20 cellular contexts compared by ENCODE assay signal in genomic region chr7:16770657-16771329, GRCh38. TPM values are rescaled to one million over a fixed set of nuclear protein-coding genes. Genes with fewer than 3 reads are reported as not detected.
A peak's percentile ranks its signal among the peaks of the same experiment; 100 is the strongest.
DNase-seq lines count a peak whose midpoint lies in the region; ATAC-seq, FAIRE-seq and TF ChIP-seq lines count a peak whose summit lies in the region.
"Had no signal": no experiment of that assay in that cellular context is flagged by ENCODE, and none has a peak within 500 bp of the region (broad histone marks: within the 10 kb centered on the region; RNA-seq: fewer than 3 reads in every experiment).

No MANE protein-coding gene starts in this region.

- H3K4me1 ChIP-seq in Loucy (ENCODE audit: insufficient read depth, low read length, poor library complexity, severe bottlenecking) = peaks cover 46% of the 10 kb centered on the region
- peaks cover 17% of the 10 kb centered on the region for H3K4me1 ChIP-seq in keratinocyte (ENCODE audit: control insufficient read depth, extremely low read depth, insufficient read depth, low read length)
- H3K4me1 ChIP-seq in suprapubic skin = peaks cover 10% of the 10 kb centered on the region
- H3K4me1 ChIP-seq in heart right ventricle = peaks cover 0 to 30% (median 0%) of the 10 kb centered on the region in 9 donors

- DNase-seq in activated B cell treated with CpG ODN at 0.5 μM for 24 hours (no peak), keratinocyte (ENCODE audit: low read depth, low spot score) (no peak), suprapubic skin (ENCODE audit: low spot score in 2 of 2) (no peak), D721Med (ENCODE audit: insufficient read length, low spot score) (no peak), heart right ventricle (no peak), SK-N-DZ (ENCODE audit: low spot score) (no peak), NCI-H524 (lab: John Stamatoyannopoulos, UW) (no peak)
- DNase-seq: activated CD8-positive, alpha-beta T cell treated with anti-CD3 and anti-CD28 coated beads for 36 hours; activated naive CD4-positive, alpha-beta T cell treated with anti-CD3 and anti-CD28 coated beads, Interleukin-2, amount 50 U/mL, for 16 hours; activated T-cell treated with anti-CD3 and anti-CD28 coated beads, Interleukin-2, amount 50 U/mL, for 4 hours; body of pancreas; NCI-H1436 treated with DMSO at 0.1 percent for 48 hours; ovary; RPMI8226; stimulated activated CD4-positive, alpha-beta T cell treated with anti-CD3 and anti-CD28 coated beads, Interleukin-2, amount 100 ng/mL, for 48 hours had no signal

- H3K4me2 ChIP-seq in Loucy (ENCODE audit: low read depth, low read length, poor library complexity, severe bottlenecking) (peak overlapping the region; percentile 4), keratinocyte (ENCODE audit: control insufficient read depth, extremely low read depth, insufficient read depth, low read depth, low read length) (peak overlapping the region; percentile 95)

- H3K36me3 Mint-ChIP-seq in activated B cell treated with CpG ODN at 0.5 μM for 24 hours (ENCODE audit: low read depth) = peaks cover 17% of the 10 kb centered on the region

- no peaks in the 10 kb centered on the region for H3K36me3 ChIP-seq in Loucy (ENCODE audit: insufficient read depth, low read length)
- H3K36me3 ChIP-seq in keratinocyte (ENCODE audit: control insufficient read depth in 2 of 2, extremely low read depth in 1 of 2, insufficient read depth in 2 of 2, low read length in 2 of 2) = no peaks in the 10 kb centered on the region
- H3K36me3 ChIP-seq in suprapubic skin = no peaks in the 10 kb centered on the region
- H3K36me3 ChIP-seq in heart right ventricle = no peaks in the 10 kb centered on the region
- H3K36me3 ChIP-seq: ovary had no signal

- peaks cover 72% of the 10 kb centered on the region for H3K79me2 ChIP-seq in Loucy (ENCODE audit: insufficient read depth, low read length)
- H3K79me2 ChIP-seq in keratinocyte (ENCODE audit: control insufficient read depth, insufficient read depth, low read length) = no peaks in the 10 kb centered on the region

- H3K4me3 ChIP-seq in Loucy (ENCODE audit: low read length, poor library complexity, severe bottlenecking) (no peak overlapping the region), keratinocyte (ENCODE audit: control insufficient read depth in 2 of 3, extremely low read depth in 1 of 3, insufficient read depth in 2 of 3, low read depth in 1 of 3, low read length in 3 of 3) (peak overlapping the region in 2 of 3 experiments; percentile 59 to 63), suprapubic skin (peak overlapping the region; percentile 21), heart right ventricle (no peak overlapping the region)
- H3K4me3 ChIP-seq: body of pancreas, ovary had no signal

- H3K4me3 Mint-ChIP-seq in activated B cell treated with CpG ODN at 0.5 μM for 24 hours = peak overlapping the region; percentile 60
- H3K4me3 Mint-ChIP-seq: activated CD8-positive, alpha-beta T cell treated with anti-CD3 and anti-CD28 coated beads for 36 hours; activated T-cell treated with anti-CD3 and anti-CD28 coated beads, Interleukin-2, amount 50 U/mL, for 4 hours had no signal

- H3K27me3 ChIP-seq in Loucy (ENCODE audit: insufficient read depth, low read length, poor library complexity, severe bottlenecking) (no peaks in the 10 kb centered on the region), keratinocyte (ENCODE audit: control insufficient read depth, extremely low read depth, insufficient read depth, low read length) (no peaks in the 10 kb centered on the region), suprapubic skin (no peaks in the 10 kb centered on the region), heart right ventricle (no peaks in the 10 kb centered on the region)
- H3K27me3 ChIP-seq: body of pancreas, ovary had no signal

- intact Hi-C loops in activated B cell treated with CpG ODN at 0.5 μM for 24 hours (cut with micrococcal nuclease) = loop anchor here (1.0 kb wide), 1 partner anchor 15 kb away; no protein-coding TSS in a partner anchor
- intact Hi-C loops in heart right ventricle (cut with DNase I) = no loop called here

- H2AFZ ChIP-seq in Loucy (ENCODE audit: low read length) (no peak overlapping the region), keratinocyte (ENCODE audit: control insufficient read depth, low read length) (peak overlapping the region; percentile 74)

- no peaks in the 10 kb centered on the region for H3K9me3 Mint-ChIP-seq in activated B cell treated with CpG ODN at 0.5 μM for 24 hours
- H3K9me3 Mint-ChIP-seq: activated CD8-positive, alpha-beta T cell treated with anti-CD3 and anti-CD28 coated beads for 36 hours; activated T-cell treated with anti-CD3 and anti-CD28 coated beads, Interleukin-2, amount 50 U/mL, for 4 hours had no signal

- H3K9me1 ChIP-seq in keratinocyte (ENCODE audit: control insufficient read depth, extremely low read depth, insufficient read depth, low read length) = no peaks in the 10 kb centered on the region

- H3K27me3 Mint-ChIP-seq in activated B cell treated with CpG ODN at 0.5 μM for 24 hours = no peaks in the 10 kb centered on the region

- TF ChIP-seq CTCF in Loucy (conservative IDR thresholded peaks at IDR 0.05; ENCODE audit: low read length) (no peak), activated B cell treated with CpG ODN at 0.5 μM for 24 hours (IDR thresholded peaks at IDR 0.05) (no peak), keratinocyte (optimal IDR thresholded peaks at IDR 0.05 in 1 of 3, IDR thresholded peaks at IDR 0.05 in 1 of 3, conservative IDR thresholded peaks at IDR 0.05 in 1 of 3; ENCODE audit: extremely low read depth in 1 of 3, insufficient read depth in 2 of 3, low read length in 3 of 3) (no peak), suprapubic skin (IDR thresholded peaks at IDR 0.05) (no peak), D721Med (IDR thresholded peaks at IDR 0.05; ENCODE audit: insufficient read depth, missing control alignments) (no peak), heart right ventricle (IDR thresholded peaks at IDR 0.05) (no peak)

- H3K27ac ChIP-seq in keratinocyte (ENCODE audit: control insufficient read depth, insufficient read depth, low read length) (peak overlapping the region; percentile 34), suprapubic skin (no peak overlapping the region), heart right ventricle (peak overlapping the region in 1 of 10 donors; percentile 7)
- H3K27ac ChIP-seq: body of pancreas, ovary had no signal

- dilution Hi-C loops in keratinocyte (cut with MboI; ENCODE audit: extremely low pct_ligation_motif_present, low sequenced_read_pairs) = no loop called here

- H3K9me2 ChIP-seq in Loucy (replicated peaks; ENCODE audit: low read depth, low read length) = no peaks in the 10 kb centered on the region

- no peaks in the 10 kb centered on the region for H3F3A ChIP-seq in Loucy (ENCODE audit: low read depth)

- H3K9me3 ChIP-seq in Loucy (ENCODE audit: insufficient read depth, low read depth, low read length) (no peaks in the 10 kb centered on the region), keratinocyte (ENCODE audit: control insufficient read depth, low read depth, low read length) (no peaks in the 10 kb centered on the region), suprapubic skin (no peaks in the 10 kb centered on the region), heart right ventricle (peaks cover 0 to 15% (median 0%) of the 10 kb centered on the region in 11 donors)
- H3K9me3 ChIP-seq: body of pancreas, ovary had no signal

- H4K20me1 ChIP-seq in Loucy (ENCODE audit: insufficient read depth, low read length, poor library complexity, severe bottlenecking) = peaks cover 3% of the 10 kb centered on the region
- no peaks in the 10 kb centered on the region for H4K20me1 ChIP-seq in keratinocyte (ENCODE audit: control insufficient read depth, extremely low read depth, insufficient read depth, low read length)

- no peak for TF ChIP-seq EP300 in suprapubic skin (IDR thresholded peaks at IDR 0.05)

- CTCF ChIA-PET in activated B cell treated with CpG ODN at 0.5 μM for 24 hours (lab: Charles Lee) = interaction anchor here (0.7 to 1.2 kb wide), 2 partner anchors 12 to 68 kb away, joined by 3 read pairs; no protein-coding TSS in a partner anchor

- H3K9ac ChIP-seq in Loucy (ENCODE audit: low read depth, low read length, poor library complexity, severe bottlenecking) (peak overlapping the region; percentile 9), keratinocyte (ENCODE audit: control insufficient read depth, extremely low read depth, insufficient read depth, low read length) (peak overlapping the region; percentile 48)

- POLR2A ChIA-PET in activated B cell treated with CpG ODN at 0.5 μM for 24 hours (lab: Charles Lee) = interaction anchor here (1.4 to 1.5 kb wide), 2 partner anchors 12 to 17 kb away, joined by 3 to 5 read pairs; partner anchors contain the start of gene TSPAN13

- H3K27ac Mint-ChIP-seq in activated B cell treated with CpG ODN at 0.5 μM for 24 hours = peak overlapping the region; percentile 65
- H3K27ac Mint-ChIP-seq: activated CD8-positive, alpha-beta T cell treated with anti-CD3 and anti-CD28 coated beads for 36 hours had no signal

- 42% methylated on average over 6 of the region's 6 CpGs for WGBS in suprapubic skin
- WGBS in heart right ventricle, 2 donors = 83 to 88% methylated on average over 6 of the region's 6 CpGs

- H3K4me1 Mint-ChIP-seq in activated B cell treated with CpG ODN at 0.5 μM for 24 hours = peaks cover 63% of the 10 kb centered on the region

- no peak for ATAC-seq in activated B cell treated with CpG ODN at 0.5 μM for 24 hours (ENCODE audit: low read depth)
- ATAC-seq in heart right ventricle = no peak
- ATAC-seq: activated CD8-positive, alpha-beta T cell treated with anti-CD3 and anti-CD28 coated beads for 36 hours; activated T-cell treated with anti-CD3 and anti-CD28 coated beads, Interleukin-2, amount 50 U/mL, for 4 hours; body of pancreas had no signal

- TF ChIP-seq POLR2A in suprapubic skin (IDR thresholded peaks at IDR 0.05) = no peak

- FAIRE-seq in keratinocyte (lab: Jason Lieb, UNC) = peak; percentile 96
- FAIRE-seq in D721Med (lab: Jason Lieb, UNC) = no peak
- FAIRE-seq: GM12891 had no signal

RNA-seq across cellular contexts. Expression of gene TSPAN13, which starts 17.2 kb away (rescaled TPM):
- total RNA-seq in activated B cell treated with CpG ODN at 0.5 μM for 24 hours = 15.1 and 17.8 TPM in 2 replicates
- 11.2 to 21.6 TPM (median 18.0 TPM) in 3 replicates for polyA plus RNA-seq in keratinocyte
- 4.7 TPM for polyA plus RNA-seq in keratinocyte (2011; ENCODE audit: low read depth)
- 12.7 and 17.1 TPM in 2 replicates for polyA plus RNA-seq in keratinocyte (2011; cell fraction: cytosol; rRNA removed)
- 8.8 and 13.8 TPM in 2 replicates for polyA plus RNA-seq in keratinocyte (2011; cell fraction: nucleus; rRNA removed)
- 7.9 and 16.0 TPM in 2 replicates for polyA plus RNA-seq in keratinocyte (2012; ENCODE audit: low replicate concordance)
- polyA minus RNA-seq in keratinocyte = 3.9 to 9.8 TPM (median 6.2 TPM) in 3 replicates
- 12.7 TPM for polyA minus RNA-seq in keratinocyte (2011; cell fraction: cytosol; rRNA and poly(A)+ RNA removed)
- polyA minus RNA-seq in keratinocyte (2011; cell fraction: nucleus; rRNA and poly(A)+ RNA removed) = 4.4 and 5.4 TPM in 2 replicates
- 10 to 100 TPM in 3 of 4 donors, 1 to 10 TPM in 1; 6.9 to 17.2 (median 12.4) TPM for total RNA-seq in suprapubic skin
- total RNA-seq in heart right ventricle = 10 to 100 TPM in 5 of 10 donors, 1 to 10 TPM in 5; 6.8 to 26.3 (median 10.0) TPM
- 10 to 100 TPM; 26.4 to 40.1 TPM for polyA plus RNA-seq in heart right ventricle
- polyA plus RNA-seq in SK-N-DZ (2014; cell fraction: cytosol; rRNA removed) = 38.4 and 42.4 TPM in 2 replicates
- 16.9 and 20.2 TPM in 2 replicates for polyA plus RNA-seq in SK-N-DZ (2014; cell fraction: nucleus; rRNA removed)

RNA-seq across cellular contexts. Expression of gene AGR2, which starts 34.0 kb away (rescaled TPM):
- total RNA-seq in activated B cell treated with CpG ODN at 0.5 μM for 24 hours (not detected in 2 replicates), suprapubic skin (10 to 100 TPM in 2 of 4 donors, 1 to 10 TPM in 1, not detected in 1; 8.5 to 19.3 (median 15.8) TPM), heart right ventricle (not detected)
- polyA plus RNA-seq in keratinocyte (1.5 to 2.4 TPM (median 2.3 TPM) in 3 replicates), heart right ventricle (not detected)
- polyA plus RNA-seq in keratinocyte (2011; ENCODE audit: low read depth) = 1.4 TPM
- 1.1 and 1.2 TPM in 2 replicates for polyA plus RNA-seq in keratinocyte (2011; cell fraction: cytosol; rRNA removed)
- polyA plus RNA-seq in keratinocyte (2011; cell fraction: nucleus; rRNA removed) = 1.2 and 1.5 TPM in 2 replicates
- polyA plus RNA-seq in keratinocyte (2012; ENCODE audit: low replicate concordance) = 0.30 and 0.91 TPM in 2 replicates
- 0.59 to 0.96 TPM in 2 of 3 replicates, not detected in the other for polyA minus RNA-seq in keratinocyte
- polyA minus RNA-seq in keratinocyte (2011; cell fraction: cytosol; rRNA and poly(A)+ RNA removed) = not detected
- not detected in 2 replicates for polyA minus RNA-seq in keratinocyte (2011; cell fraction: nucleus; rRNA and poly(A)+ RNA removed)
- not detected in 2 replicates for polyA plus RNA-seq in SK-N-DZ (2014; cell fraction: cytosol; rRNA removed)
- not detected in 2 replicates for polyA plus RNA-seq in SK-N-DZ (2014; cell fraction: nucleus; rRNA removed)
- total RNA-seq: activated CD8-positive, alpha-beta T cell treated with anti-CD3 and anti-CD28 coated beads for 36 hours; HT1080; LHCN-M2; T-helper 1 cell treated with Interleukin-12 subunit alpha and Interleukin-12 subunit beta and Interleukin-4 antibody, amounts not matched to agents 30 ng/mL and 1 ng/mL, for 36 hours had no signal

Comparison
In these comparisons a context has a peak if more than half of its experiments do, and no peak if none do; other contexts are left out.
1. H3K4me3 ChIP-seq: peak in keratinocyte (2 of 3) and suprapubic skin (single experiment); none in Loucy (single experiment) and heart right ventricle (0 of 10).